7 cellular contexts compared by ENCODE assay signal in genomic region chrX:56763556-56764152, GRCh38. TPM values are rescaled to one million over a fixed set of nuclear protein-coding genes. Genes with fewer than 3 reads are reported as not detected.
A peak's percentile ranks its signal among the peaks of the same experiment; 100 is the strongest.
DNase-seq lines count a peak whose midpoint lies in the region; ATAC-seq and TF ChIP-seq lines count a peak whose summit lies in the region.

No MANE protein-coding gene starts in this region.

- H3K4me1 Mint-ChIP-seq in osteocyte (ENCODE audit: unreplicated experiment): peaks cover 9% of the 10 kb centered on the region

- no peaks in the 10 kb centered on the region for H3K79me2 ChIP-seq in fibroblast of lung (ENCODE audit: control insufficient read depth, insufficient read depth, low read length)

- no peak overlapping the region for H3K27ac Mint-ChIP-seq in osteocyte (ENCODE audit: unreplicated experiment)

- no peaks in the 10 kb centered on the region for H3K36me3 ChIP-seq in fibroblast of lung (ENCODE audit: control insufficient read depth, insufficient read depth, low read length)
- no peaks in the 10 kb centered on the region for H3K36me3 ChIP-seq in skeletal muscle satellite cell (ENCODE audit: insufficient read depth, low read length)

- peak in 1 of 2 donors; percentile 32 for DNase-seq in fibroblast of lung (ENCODE audit: low read depth in 2 of 2)
- DNase-seq in osteocyte (ENCODE audit: extremely low spot score, unreplicated experiment): no peak
- no peak for DNase-seq in DMS153 treated with DMSO at 0.1 percent for 48 hours (lab: John Stamatoyannopoulos, UW; ENCODE audit: unreplicated experiment)

- H3K9me3 ChIP-seq in fibroblast of lung (ENCODE audit: control insufficient read depth, insufficient read depth, low read depth, low read length) (no peaks in the 10 kb centered on the region), skeletal muscle satellite cell (replicated peaks; ENCODE audit: low read length) (no peaks in the 10 kb centered on the region)

- H3K4me1 ChIP-seq in fibroblast of lung (ENCODE audit: control insufficient read depth, extremely low read depth, insufficient read depth, low read length) (peaks cover 2% of the 10 kb centered on the region), skeletal muscle satellite cell (ENCODE audit: control insufficient read depth, insufficient read depth, low read length) (peaks cover 25% of the 10 kb centered on the region)

- no peaks in the 10 kb centered on the region for H3K27me3 ChIP-seq in fibroblast of lung (ENCODE audit: control insufficient read depth, insufficient read depth, low read length)
- H3K27me3 ChIP-seq in skeletal muscle satellite cell (ENCODE audit: control insufficient read depth, insufficient read depth, low read length): no peaks in the 10 kb centered on the region

- H3K9me3 Mint-ChIP-seq in osteocyte (ENCODE audit: unreplicated experiment): no peaks in the 10 kb centered on the region

- H3K36me3 Mint-ChIP-seq in osteocyte (ENCODE audit: unreplicated experiment): no peaks in the 10 kb centered on the region

- peak overlapping the region; percentile 64 for H3K27ac ChIP-seq in VCaP
- peak overlapping the region; percentile 59 for H3K27ac ChIP-seq in fibroblast of lung (ENCODE audit: insufficient read depth, low read length)

- peak overlapping the region in 2 of 4 experiments; percentile 47 to 50 for H3K4me3 ChIP-seq in fibroblast of lung (replicated peaks in 1 of 4; ENCODE audit: control extremely low read depth in 1 of 4, insufficient read depth in 1 of 4, low read depth in 3 of 4, low read length in 4 of 4)
- peak overlapping the region; percentile 67 for H3K4me3 ChIP-seq in skeletal muscle satellite cell (ENCODE audit: low read length)

- no peaks in the 10 kb centered on the region for H3K27me3 Mint-ChIP-seq in osteocyte (ENCODE audit: unreplicated experiment)

- no peak for TF ChIP-seq CTCF in VCaP (conservative IDR thresholded peaks at IDR 0.05)
- TF ChIP-seq CTCF in fibroblast of lung (conservative IDR thresholded peaks at IDR 0.05 in 1 of 2, IDR thresholded peaks at IDR 0.05 in 1 of 2; ENCODE audit: low read depth in 1 of 2, low read length in 2 of 2): no peak
- TF ChIP-seq CTCF in osteocyte (IDR thresholded peaks at IDR 0.05): no peak

- H3K4me2 ChIP-seq in fibroblast of lung (ENCODE audit: extremely low read depth, insufficient read depth, low read length): peak overlapping the region; percentile 64
- peak overlapping the region; percentile 75 for H3K4me2 ChIP-seq in skeletal muscle satellite cell (ENCODE audit: low read length)

- ATAC-seq in GM21723 (IDR thresholded peaks at IDR 0.05; ENCODE audit: unreplicated experiment) (peak; percentile 11), HG03196 (IDR thresholded peaks at IDR 0.05; ENCODE audit: unreplicated experiment) (no peak)

- no peak overlapping the region for H3K9ac ChIP-seq in fibroblast of lung (ENCODE audit: insufficient read depth, low read length)
- H3K9ac ChIP-seq in skeletal muscle satellite cell (ENCODE audit: low read depth, low read length): peak overlapping the region; percentile 64

- H4K20me1 ChIP-seq in fibroblast of lung (ENCODE audit: control insufficient read depth, extremely low read depth, insufficient read depth, low read length): no peaks in the 10 kb centered on the region

- no peak overlapping the region for H3K4me3 Mint-ChIP-seq in osteocyte (ENCODE audit: unreplicated experiment)

- peak overlapping the region; percentile 49 for H2AFZ ChIP-seq in fibroblast of lung (ENCODE audit: low read length)

RNA-seq across cellular contexts. Expression of gene NBDY, which starts 34.6 kb away (rescaled TPM):
- total RNA-seq in fibroblast of lung: 5.4 and 5.8 TPM in 2 replicates
- polyA plus RNA-seq in fibroblast of lung: 36.3 and 39.3 TPM in 2 replicates
- polyA plus RNA-seq in fibroblast of lung (2012): 56.7 and 61.4 TPM in 2 replicates
- 29.8 and 30.2 TPM in 2 replicates for polyA minus RNA-seq in fibroblast of lung (ENCODE audit: low replicate concordance)
- total RNA-seq in skeletal muscle satellite cell (2012; rRNA removed): 10.1 and 12.2 TPM in 2 replicates
- 61.1 and 62.5 TPM in 2 replicates for total RNA-seq in osteocyte
